1 cellular context compared by ENCODE assay signal in the genomic region with DNA sequence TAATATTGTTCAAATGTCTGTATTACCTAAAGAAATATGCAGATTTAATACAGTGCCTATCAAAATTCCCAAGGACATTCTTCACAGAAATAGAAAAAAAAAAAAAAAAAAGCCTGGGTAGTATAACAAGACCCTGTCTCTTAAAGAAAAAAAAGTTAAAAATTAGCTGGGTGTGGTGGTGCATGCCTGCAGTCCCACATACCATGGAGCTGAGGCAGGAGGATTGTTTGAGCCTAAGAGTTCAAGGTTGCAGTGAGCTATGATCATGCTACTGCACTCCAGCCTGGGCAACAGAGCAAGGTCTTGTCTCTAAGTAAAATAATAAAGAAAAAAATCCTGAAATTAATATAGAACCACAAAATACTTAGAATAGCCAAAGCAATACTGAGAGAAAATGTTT.
TF ChIP-seq lines count a peak whose summit lies in the region.

No MANE protein-coding gene starts in this region.

TF ChIP-seq in HepG2, 621 proteins besides CTCF, POLR2A, EP300 and RAD21 (continued from another document and continues in another):
- TF ChIP-seq, protein P1, sequence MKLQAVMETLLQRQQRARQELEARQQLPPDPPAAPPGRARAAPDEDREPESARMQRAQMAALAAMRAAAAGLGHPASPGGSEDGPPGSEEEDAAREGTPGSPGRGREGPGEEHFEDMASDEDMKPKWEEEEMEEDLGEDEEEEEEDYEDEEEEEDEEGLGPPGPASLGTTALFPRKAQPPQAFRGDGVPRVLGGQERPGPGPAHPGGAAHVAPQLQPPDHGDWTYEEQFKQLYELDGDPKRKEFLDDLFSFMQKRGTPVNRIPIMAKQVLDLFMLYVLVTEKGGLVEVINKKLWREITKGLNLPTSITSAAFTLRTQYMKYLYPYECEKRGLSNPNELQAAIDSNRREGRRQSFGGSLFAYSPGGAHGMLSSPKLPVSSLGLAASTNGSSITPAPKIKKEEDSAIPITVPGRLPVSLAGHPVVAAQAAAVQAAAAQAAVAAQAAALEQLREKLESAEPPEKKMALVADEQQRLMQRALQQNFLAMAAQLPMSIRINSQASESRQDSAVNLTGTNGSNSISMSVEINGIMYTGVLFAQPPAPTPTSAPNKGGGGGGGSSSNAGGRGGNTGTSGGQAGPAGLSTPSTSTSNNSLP (IDR thresholded peaks at IDR 0.05; ENCODE audit: low read depth, low read length) = peak; percentile 64; the same call in 1 of the 2 replicates
- TF ChIP-seq ZNF263 (CRISPR knock-in tag; IDR thresholded peaks at IDR 0.05) (no peak), MIXL1 (CRISPR knock-in tag; IDR thresholded peaks at IDR 0.05) (peak; percentile 63; the same call in 1 of the 2 replicates), SRF (IDR thresholded peaks at IDR 0.05; ENCODE audit: low read depth, low read length) (no peak), NKX3-1 (CRISPR knock-in tag; IDR thresholded peaks at IDR 0.05) (no peak), ZFP37 (CRISPR knock-in tag; IDR thresholded peaks at IDR 0.05; ENCODE audit: borderline replicate concordance) (no peak), ELF1 (CRISPR knock-in tag; IDR thresholded peaks at IDR 0.05) (no peak), NR2C2 (CRISPR knock-in tag; IDR thresholded peaks at IDR 0.05; ENCODE audit: borderline replicate concordance) (peak; percentile 35; the same call in 1 of the 2 replicates), NONO (IDR thresholded peaks at IDR 0.05) (no peak), NONO (CRISPR knock-in tag; conservative IDR thresholded peaks at IDR 0.05) (no peak), JUND (CRISPR knock-in tag; IDR thresholded peaks at IDR 0.05) (no peak), MXI1 (IDR thresholded peaks at IDR 0.05; ENCODE audit: borderline replicate concordance, low read depth, low read length) (no peak), ZNF510 (CRISPR knock-in tag; IDR thresholded peaks at IDR 0.05; ENCODE audit: low read depth) (no peak), ZNF160 (CRISPR knock-in tag; IDR thresholded peaks at IDR 0.05) (no peak), SIX4 (CRISPR knock-in tag; IDR thresholded peaks at IDR 0.05) (no peak), ZNF292 (CRISPR knock-in tag; IDR thresholded peaks at IDR 0.05; ENCODE audit: borderline replicate concordance, low read depth) (no peak), AGO2 (optimal IDR thresholded peaks at IDR 0.05; ENCODE audit: low read depth, low read length) (no peak), FOSL2 (CRISPR knock-in tag; IDR thresholded peaks at IDR 0.05) (peak; percentile 66), ZNF792 (CRISPR knock-in tag; IDR thresholded peaks at IDR 0.05) (0 out of 2 replicates have a peak, but pooled peaks have one; percentile 50), ATF1 (CRISPR knock-in tag; IDR thresholded peaks at IDR 0.05) (no peak), RXRB (CRISPR knock-in tag; IDR thresholded peaks at IDR 0.05; ENCODE audit: borderline replicate concordance) (peak; percentile 60; the same call in 1 of the 2 replicates), FOXC1 (CRISPR knock-in tag; IDR thresholded peaks at IDR 0.05; ENCODE audit: borderline replicate concordance) (no peak), ZNF629 (CRISPR knock-in tag; conservative IDR thresholded peaks at IDR 0.05) (no peak), RARA (CRISPR knock-in tag; IDR thresholded peaks at IDR 0.05) (peak; percentile 84), HMG20B (CRISPR knock-in tag; conservative IDR thresholded peaks at IDR 0.05) (no peak), ZBTB21 (CRISPR knock-in tag; IDR thresholded peaks at IDR 0.05) (no peak), RXRA (CRISPR knock-in tag; IDR thresholded peaks at IDR 0.05) (peak; percentile 51; the same call in 1 of the 2 replicates), CAMTA2 (CRISPR knock-in tag; IDR thresholded peaks at IDR 0.05; ENCODE audit: borderline replicate concordance) (no peak), MED13 (CRISPR knock-in tag; IDR thresholded peaks at IDR 0.05) (no peak), TMF1 (CRISPR knock-in tag; IDR thresholded peaks at IDR 0.05; ENCODE audit: low read depth) (no peak), TBL1XR1 (IDR thresholded peaks at IDR 0.05; ENCODE audit: borderline replicate concordance, low read length, partially characterized antibody) (no peak), HDAC6 (IDR thresholded peaks at IDR 0.05; ENCODE audit: low read depth, low read length) (no peak)
- TF ChIP-seq, protein P2, sequence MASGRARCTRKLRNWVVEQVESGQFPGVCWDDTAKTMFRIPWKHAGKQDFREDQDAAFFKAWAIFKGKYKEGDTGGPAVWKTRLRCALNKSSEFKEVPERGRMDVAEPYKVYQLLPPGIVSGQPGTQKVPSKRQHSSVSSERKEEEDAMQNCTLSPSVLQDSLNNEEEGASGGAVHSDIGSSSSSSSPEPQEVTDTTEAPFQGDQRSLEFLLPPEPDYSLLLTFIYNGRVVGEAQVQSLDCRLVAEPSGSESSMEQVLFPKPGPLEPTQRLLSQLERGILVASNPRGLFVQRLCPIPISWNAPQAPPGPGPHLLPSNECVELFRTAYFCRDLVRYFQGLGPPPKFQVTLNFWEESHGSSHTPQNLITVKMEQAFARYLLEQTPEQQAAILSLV (CRISPR knock-in tag; IDR thresholded peaks at IDR 0.05; ENCODE audit: borderline replicate concordance) = no peak
- TF ChIP-seq, protein P3, sequence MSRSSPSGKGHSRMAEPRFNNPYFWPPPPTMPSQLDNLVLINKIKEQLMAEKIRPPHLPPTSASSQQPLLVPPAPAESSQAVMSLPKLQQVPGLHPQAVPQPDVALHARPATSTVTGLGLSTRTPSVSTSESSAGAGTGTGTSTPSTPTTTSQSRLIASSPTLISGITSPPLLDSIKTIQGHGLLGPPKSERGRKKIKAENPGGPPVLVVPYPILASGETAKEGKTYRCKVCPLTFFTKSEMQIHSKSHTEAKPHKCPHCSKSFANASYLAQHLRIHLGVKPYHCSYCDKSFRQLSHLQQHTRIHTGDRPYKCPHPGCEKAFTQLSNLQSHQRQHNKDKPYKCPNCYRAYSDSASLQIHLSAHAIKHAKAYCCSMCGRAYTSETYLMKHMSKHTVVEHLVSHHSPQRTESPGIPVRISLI (CRISPR knock-in tag; IDR thresholded peaks at IDR 0.05; ENCODE audit: borderline replicate concordance) = peak; percentile 84; the same call in 1 of the 2 replicates
- TF ChIP-seq, protein P4, sequence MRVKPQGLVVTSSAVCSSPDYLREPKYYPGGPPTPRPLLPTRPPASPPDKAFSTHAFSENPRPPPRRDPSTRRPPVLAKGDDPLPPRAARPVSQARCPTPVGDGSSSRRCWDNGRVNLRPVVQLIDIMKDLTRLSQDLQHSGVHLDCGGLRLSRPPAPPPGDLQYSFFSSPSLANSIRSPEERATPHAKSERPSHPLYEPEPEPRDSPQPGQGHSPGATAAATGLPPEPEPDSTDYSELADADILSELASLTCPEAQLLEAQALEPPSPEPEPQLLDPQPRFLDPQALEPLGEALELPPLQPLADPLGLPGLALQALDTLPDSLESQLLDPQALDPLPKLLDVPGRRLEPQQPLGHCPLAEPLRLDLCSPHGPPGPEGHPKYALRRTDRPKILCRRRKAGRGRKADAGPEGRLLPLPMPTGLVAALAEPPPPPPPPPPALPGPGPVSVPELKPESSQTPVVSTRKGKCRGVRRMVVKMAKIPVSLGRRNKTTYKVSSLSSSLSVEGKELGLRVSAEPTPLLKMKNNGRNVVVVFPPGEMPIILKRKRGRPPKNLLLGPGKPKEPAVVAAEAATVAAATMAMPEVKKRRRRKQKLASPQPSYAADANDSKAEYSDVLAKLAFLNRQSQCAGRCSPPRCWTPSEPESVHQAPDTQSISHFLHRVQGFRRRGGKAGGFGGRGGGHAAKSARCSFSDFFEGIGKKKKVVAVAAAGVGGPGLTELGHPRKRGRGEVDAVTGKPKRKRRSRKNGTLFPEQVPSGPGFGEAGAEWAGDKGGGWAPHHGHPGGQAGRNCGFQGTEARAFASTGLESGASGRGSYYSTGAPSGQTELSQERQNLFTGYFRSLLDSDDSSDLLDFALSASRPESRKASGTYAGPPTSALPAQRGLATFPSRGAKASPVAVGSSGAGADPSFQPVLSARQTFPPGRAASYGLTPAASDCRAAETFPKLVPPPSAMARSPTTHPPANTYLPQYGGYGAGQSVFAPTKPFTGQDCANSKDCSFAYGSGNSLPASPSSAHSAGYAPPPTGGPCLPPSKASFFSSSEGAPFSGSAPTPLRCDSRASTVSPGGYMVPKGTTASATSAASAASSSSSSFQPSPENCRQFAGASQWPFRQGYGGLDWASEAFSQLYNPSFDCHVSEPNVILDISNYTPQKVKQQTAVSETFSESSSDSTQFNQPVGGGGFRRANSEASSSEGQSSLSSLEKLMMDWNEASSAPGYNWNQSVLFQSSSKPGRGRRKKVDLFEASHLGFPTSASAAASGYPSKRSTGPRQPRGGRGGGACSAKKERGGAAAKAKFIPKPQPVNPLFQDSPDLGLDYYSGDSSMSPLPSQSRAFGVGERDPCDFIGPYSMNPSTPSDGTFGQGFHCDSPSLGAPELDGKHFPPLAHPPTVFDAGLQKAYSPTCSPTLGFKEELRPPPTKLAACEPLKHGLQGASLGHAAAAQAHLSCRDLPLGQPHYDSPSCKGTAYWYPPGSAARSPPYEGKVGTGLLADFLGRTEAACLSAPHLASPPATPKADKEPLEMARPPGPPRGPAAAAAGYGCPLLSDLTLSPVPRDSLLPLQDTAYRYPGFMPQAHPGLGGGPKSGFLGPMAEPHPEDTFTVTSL (CRISPR knock-in tag; IDR thresholded peaks at IDR 0.05; ENCODE audit: borderline replicate concordance) = peak; percentile 58; the same call in 1 of the 2 replicates
- TF ChIP-seq, protein P5, sequence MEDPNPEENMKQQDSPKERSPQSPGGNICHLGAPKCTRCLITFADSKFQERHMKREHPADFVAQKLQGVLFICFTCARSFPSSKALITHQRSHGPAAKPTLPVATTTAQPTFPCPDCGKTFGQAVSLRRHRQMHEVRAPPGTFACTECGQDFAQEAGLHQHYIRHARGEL (CRISPR knock-in tag; IDR thresholded peaks at IDR 0.05) = no peak
- TF ChIP-seq, protein P6, sequence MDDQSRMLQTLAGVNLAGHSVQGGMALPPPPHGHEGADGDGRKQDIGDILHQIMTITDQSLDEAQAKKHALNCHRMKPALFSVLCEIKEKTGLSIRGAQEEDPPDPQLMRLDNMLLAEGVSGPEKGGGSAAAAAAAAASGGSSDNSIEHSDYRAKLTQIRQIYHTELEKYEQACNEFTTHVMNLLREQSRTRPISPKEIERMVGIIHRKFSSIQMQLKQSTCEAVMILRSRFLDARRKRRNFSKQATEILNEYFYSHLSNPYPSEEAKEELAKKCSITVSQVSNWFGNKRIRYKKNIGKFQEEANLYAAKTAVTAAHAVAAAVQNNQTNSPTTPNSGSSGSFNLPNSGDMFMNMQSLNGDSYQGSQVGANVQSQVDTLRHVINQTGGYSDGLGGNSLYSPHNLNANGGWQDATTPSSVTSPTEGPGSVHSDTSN (CRISPR knock-in tag; IDR thresholded peaks at IDR 0.05; ENCODE audit: borderline replicate concordance) = no peak
- TF ChIP-seq, protein P7, sequence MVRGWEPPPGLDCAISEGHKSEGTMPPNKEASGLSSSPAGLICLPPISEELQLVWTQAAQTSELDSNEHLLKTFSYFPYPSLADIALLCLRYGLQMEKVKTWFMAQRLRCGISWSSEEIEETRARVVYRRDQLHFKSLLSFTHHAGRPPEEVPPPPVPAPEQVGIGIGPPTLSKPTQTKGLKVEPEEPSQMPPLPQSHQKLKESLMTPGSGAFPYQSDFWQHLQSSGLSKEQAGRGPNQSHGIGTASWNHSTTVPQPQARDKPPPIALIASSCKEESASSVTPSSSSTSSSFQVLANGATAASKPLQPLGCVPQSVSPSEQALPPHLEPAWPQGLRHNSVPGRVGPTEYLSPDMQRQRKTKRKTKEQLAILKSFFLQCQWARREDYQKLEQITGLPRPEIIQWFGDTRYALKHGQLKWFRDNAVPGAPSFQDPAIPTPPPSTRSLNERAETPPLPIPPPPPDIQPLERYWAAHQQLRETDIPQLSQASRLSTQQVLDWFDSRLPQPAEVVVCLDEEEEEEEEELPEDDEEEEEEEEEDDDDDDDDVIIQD (CRISPR knock-in tag; IDR thresholded peaks at IDR 0.05; ENCODE audit: low read depth) = peak; percentile 64; the same call in 1 of the 2 replicates
- TF ChIP-seq, protein P8, sequence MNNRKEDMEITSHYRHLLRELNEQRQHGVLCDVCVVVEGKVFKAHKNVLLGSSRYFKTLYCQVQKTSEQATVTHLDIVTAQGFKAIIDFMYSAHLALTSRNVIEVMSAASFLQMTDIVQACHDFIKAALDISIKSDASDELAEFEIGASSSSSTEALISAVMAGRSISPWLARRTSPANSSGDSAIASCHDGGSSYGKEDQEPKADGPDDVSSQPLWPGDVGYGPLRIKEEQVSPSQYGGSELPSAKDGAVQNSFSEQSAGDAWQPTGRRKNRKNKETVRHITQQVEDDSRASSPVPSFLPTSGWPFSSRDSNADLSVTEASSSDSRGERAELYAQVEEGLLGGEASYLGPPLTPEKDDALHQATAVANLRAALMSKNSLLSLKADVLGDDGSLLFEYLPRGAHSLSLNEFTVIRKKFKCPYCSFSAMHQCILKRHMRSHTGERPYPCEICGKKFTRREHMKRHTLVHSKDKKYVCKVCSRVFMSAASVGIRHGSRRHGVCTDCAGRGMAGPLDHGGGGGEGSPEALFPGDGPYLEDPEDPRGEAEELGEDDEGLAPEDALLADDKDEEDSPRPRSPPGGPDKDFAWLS (CRISPR knock-in tag; IDR thresholded peaks at IDR 0.05; ENCODE audit: borderline replicate concordance) = no peak
- TF ChIP-seq, protein P9, sequence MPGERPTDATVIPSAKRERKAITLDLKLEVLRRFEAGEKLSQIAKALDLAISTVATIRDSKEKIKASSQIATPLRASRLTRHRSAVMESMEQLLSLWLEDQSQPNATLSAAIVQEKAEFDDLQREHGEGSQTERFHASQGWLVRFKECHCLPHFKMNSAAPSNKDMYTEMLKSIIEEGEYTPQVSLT (CRISPR knock-in tag; IDR thresholded peaks at IDR 0.05; ENCODE audit: borderline replicate concordance, low read depth) = no peak
- TF ChIP-seq, protein P10, sequence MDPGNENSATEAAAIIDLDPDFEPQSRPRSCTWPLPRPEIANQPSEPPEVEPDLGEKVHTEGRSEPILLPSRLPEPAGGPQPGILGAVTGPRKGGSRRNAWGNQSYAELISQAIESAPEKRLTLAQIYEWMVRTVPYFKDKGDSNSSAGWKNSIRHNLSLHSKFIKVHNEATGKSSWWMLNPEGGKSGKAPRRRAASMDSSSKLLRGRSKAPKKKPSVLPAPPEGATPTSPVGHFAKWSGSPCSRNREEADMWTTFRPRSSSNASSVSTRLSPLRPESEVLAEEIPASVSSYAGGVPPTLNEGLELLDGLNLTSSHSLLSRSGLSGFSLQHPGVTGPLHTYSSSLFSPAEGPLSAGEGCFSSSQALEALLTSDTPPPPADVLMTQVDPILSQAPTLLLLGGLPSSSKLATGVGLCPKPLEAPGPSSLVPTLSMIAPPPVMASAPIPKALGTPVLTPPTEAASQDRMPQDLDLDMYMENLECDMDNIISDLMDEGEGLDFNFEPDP (CRISPR knock-in tag; conservative IDR thresholded peaks at IDR 0.05) = no peak
